ENCODE assay signal across 1 cellular context in genomic region chr9:34651876-34652602, GRCh38.
A peak's percentile ranks its signal among the peaks of the same experiment; 100 is the strongest.
TF ChIP-seq lines count a peak whose summit lies in the region.

Gene IL11RA, plus strand, starts transcription at chr9:34652185. Its CDS starts 3,033 bp downstream, at chr9:34655218.

TF ChIP-seq in WTC11, 78 proteins besides CTCF, POLR2A, EP300 and RAD21 (continued from another document):
- TF ChIP-seq, protein P1, sequence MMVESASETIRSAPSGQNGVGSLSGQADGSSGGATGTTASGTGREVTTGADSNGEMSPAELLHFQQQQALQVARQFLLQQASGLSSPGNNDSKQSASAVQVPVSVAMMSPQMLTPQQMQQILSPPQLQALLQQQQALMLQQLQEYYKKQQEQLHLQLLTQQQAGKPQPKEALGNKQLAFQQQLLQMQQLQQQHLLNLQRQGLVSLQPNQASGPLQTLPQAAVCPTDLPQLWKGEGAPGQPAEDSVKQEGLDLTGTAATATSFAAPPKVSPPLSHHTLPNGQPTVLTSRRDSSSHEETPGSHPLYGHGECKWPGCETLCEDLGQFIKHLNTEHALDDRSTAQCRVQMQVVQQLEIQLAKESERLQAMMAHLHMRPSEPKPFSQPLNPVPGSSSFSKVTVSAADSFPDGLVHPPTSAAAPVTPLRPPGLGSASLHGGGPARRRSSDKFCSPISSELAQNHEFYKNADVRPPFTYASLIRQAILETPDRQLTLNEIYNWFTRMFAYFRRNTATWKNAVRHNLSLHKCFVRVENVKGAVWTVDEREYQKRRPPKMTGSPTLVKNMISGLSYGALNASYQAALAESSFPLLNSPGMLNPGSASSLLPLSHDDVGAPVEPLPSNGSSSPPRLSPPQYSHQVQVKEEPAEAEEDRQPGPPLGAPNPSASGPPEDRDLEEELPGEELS (CRISPR knock-in tag; IDR thresholded peaks at IDR 0.05) = 0 out of 2 replicates have a peak, but pooled peaks have one; percentile 22
